9 cellular contexts compared by ENCODE assay signal in genomic region chr1:156491151-156491949, GRCh38. TPM values are rescaled to one million over a fixed set of nuclear protein-coding genes. Genes with fewer than 3 reads are reported as not detected.
DNase-seq lines count a peak whose midpoint lies in the region; ATAC-seq and TF ChIP-seq lines count a peak whose summit lies in the region.
"Had no signal": no experiment of that assay in that cellular context is flagged by ENCODE, and none has a peak within 500 bp of the region (broad histone marks: within the 10 kb centered on the region; RNA-seq: fewer than 3 reads in every experiment).

No MANE protein-coding gene starts in this region.

- H3K4me3 Mint-ChIP-seq in CD8-positive, alpha-beta T cell = peak overlapping the region; percentile 63
- H3K4me3 Mint-ChIP-seq in IgD-negative memory B cell = peak overlapping the region; percentile 78 to 97 (median 86)
- H3K4me3 Mint-ChIP-seq in brain = peak overlapping the region; percentile 41 to 81 (median 77)

- H3K9me3 ChIP-seq in CD8-positive, alpha-beta T cell (ENCODE audit: low read length) = no peaks in the 10 kb centered on the region
- H3K9me3 ChIP-seq in neural cell (ENCODE audit: low read length) = no peaks in the 10 kb centered on the region

- H3K9me2 ChIP-seq in neural cell (ENCODE audit: insufficient read depth, low read length) = no peaks in the 10 kb centered on the region

- TF ChIP-seq RAD21 in neural cell (conservative IDR thresholded peaks at IDR 0.05) = no peak

- H3K4me2 ChIP-seq in neural cell (ENCODE audit: low read length) = no peak overlapping the region

- peak overlapping the region; percentile 2 for H3K27ac ChIP-seq in CD8-positive, alpha-beta T cell (ENCODE audit: low read depth, low read length)
- peak overlapping the region; percentile 94 for H3K27ac ChIP-seq in neural cell (ENCODE audit: low read length)

- no peaks in the 10 kb centered on the region for H3K27me3 Mint-ChIP-seq in CD8-positive, alpha-beta T cell (ENCODE audit: low read depth)
- H3K27me3 Mint-ChIP-seq in IgD-negative memory B cell (no peaks in the 10 kb centered on the region), brain (no peaks in the 10 kb centered on the region)

- H4K20me1 ChIP-seq in neural cell (ENCODE audit: insufficient read depth) = no peaks in the 10 kb centered on the region

- no peak for DNase-seq in CD8-positive, alpha-beta T cell
- DNase-seq: cerebellar nuclear complex had no signal

- H2AFZ ChIP-seq in neural cell (ENCODE audit: low read depth, low read length) = no peak overlapping the region

- H3K9ac ChIP-seq in neural cell (ENCODE audit: low read length) = no peak overlapping the region

- no peak for TF ChIP-seq EP300 in neural cell (conservative IDR thresholded peaks at IDR 0.05; ENCODE audit: poor library complexity, severe bottlenecking)

- intact Hi-C loops in CD8-positive, alpha-beta T cell (cut with DNase I, micrococcal nuclease) = loop anchor here in 1 of 2 experiments (5.0 kb wide), 1 partner anchor 36 kb away; no protein-coding TSS in a partner anchor

- no peak for TF ChIP-seq CTCF in CD8-positive, alpha-beta T cell (IDR thresholded peaks at IDR 0.05)
- TF ChIP-seq CTCF in brain (conservative IDR thresholded peaks at IDR 0.05) (no peak), neural cell (IDR thresholded peaks at IDR 0.05; ENCODE audit: poor library complexity, severe bottlenecking) (no peak)

- CTCF ChIA-PET in CD8-positive, alpha-beta T cell (lab: Charles Lee) = interaction anchor here (1.1 to 4.9 kb wide), 5 partner anchors 9 to 105 kb away, joined by 3 to 42 read pairs (median 13); partner anchors contain the start of gene MEF2D

- peaks cover 8% of the 10 kb centered on the region for H3F3A ChIP-seq in neural cell (ENCODE audit: insufficient read depth, low read length, poor library complexity, severe bottlenecking)

- no peak for ATAC-seq in CD8-positive, alpha-beta T cell
- ATAC-seq in HG02840 (IDR thresholded peaks at IDR 0.05; ENCODE audit: low FRiP score, unreplicated experiment) = no peak
- no peak for ATAC-seq in HG03135 (IDR thresholded peaks at IDR 0.05; ENCODE audit: unreplicated experiment)
- no peak for ATAC-seq in GM19455 (IDR thresholded peaks at IDR 0.05; ENCODE audit: unreplicated experiment)
- ATAC-seq in GM21576 (IDR thresholded peaks at IDR 0.05; ENCODE audit: unreplicated experiment) = no peak

- peaks cover 100% of the 10 kb centered on the region for H3K4me1 ChIP-seq in CD8-positive, alpha-beta T cell (ENCODE audit: insufficient read depth, low read length)

- H3K27ac Mint-ChIP-seq in CD8-positive, alpha-beta T cell = peak overlapping the region; percentile 93
- peak overlapping the region; percentile 93 to 98 (median 97) for H3K27ac Mint-ChIP-seq in IgD-negative memory B cell
- H3K27ac Mint-ChIP-seq in brain = peak overlapping the region; percentile 82 to 98 (median 97)

- H3K36me3 Mint-ChIP-seq in CD8-positive, alpha-beta T cell = peaks cover 33% of the 10 kb centered on the region
- H3K36me3 Mint-ChIP-seq in IgD-negative memory B cell (peaks cover 1% of the 10 kb centered on the region), brain (peaks cover 14% of the 10 kb centered on the region)

- no peaks in the 10 kb centered on the region for H3K36me3 ChIP-seq in CD8-positive, alpha-beta T cell (ENCODE audit: insufficient read depth, low read length)
- H3K36me3 ChIP-seq in neural cell (ENCODE audit: insufficient read depth, low read length) = no peaks in the 10 kb centered on the region

- peaks cover 100% of the 10 kb centered on the region for H3K4me1 Mint-ChIP-seq in CD8-positive, alpha-beta T cell (ENCODE audit: low read depth)
- H3K4me1 Mint-ChIP-seq in IgD-negative memory B cell = peaks cover 72 to 89% (median 83%) of the 10 kb centered on the region in 3 donors
- peaks cover 100% of the 10 kb centered on the region for H3K4me1 Mint-ChIP-seq in brain

- H3K79me2 ChIP-seq in neural cell (replicated peaks; ENCODE audit: insufficient read depth, low read length) = peaks cover 79% of the 10 kb centered on the region

- H3K4me3 ChIP-seq in CD8-positive, alpha-beta T cell (ENCODE audit: low read depth, low read length) = peak overlapping the region; percentile 9
- H3K4me3 ChIP-seq in neural cell (ENCODE audit: low read length) = no peak overlapping the region

- H3K9me3 Mint-ChIP-seq in CD8-positive, alpha-beta T cell = no peaks in the 10 kb centered on the region
- no peaks in the 10 kb centered on the region for H3K9me3 Mint-ChIP-seq in IgD-negative memory B cell
- H3K9me3 Mint-ChIP-seq in brain = no peaks in the 10 kb centered on the region

- POLR2A ChIA-PET in CD8-positive, alpha-beta T cell (lab: Charles Lee) = interaction anchor here (1.0 to 13.1 kb wide), 5 partner anchors 10 to 91 kb away, joined by 3 to 203 read pairs (median 4); partner anchors contain the start of gene MEF2D

- H3K27me3 ChIP-seq in CD8-positive, alpha-beta T cell (ENCODE audit: insufficient read depth, low read length) = no peaks in the 10 kb centered on the region
- no peaks in the 10 kb centered on the region for H3K27me3 ChIP-seq in neural cell (ENCODE audit: insufficient read depth, low read depth, low read length)

TF ChIP-seq in neural cell, 6 proteins besides CTCF, POLR2A, EP300 and RAD21:
- TF ChIP-seq REST (IDR thresholded peaks at IDR 0.05; ENCODE audit: borderline replicate concordance) (no peak), SMC3 (conservative IDR thresholded peaks at IDR 0.05; ENCODE audit: poor library complexity) (no peak)

RNA-seq across cellular contexts. Expression of gene MEF2D, which starts 9.2 kb away (rescaled TPM):
- 100 to 1,000 TPM; 227 to 230 TPM for total RNA-seq in CD8-positive, alpha-beta T cell
- polyA plus RNA-seq in IgD-negative memory B cell (16.2 TPM), brain (ENCODE audit: insufficient read depth, low read depth, low replicate concordance) (22.7 TPM), neural cell (4.7 and 5.2 TPM in 2 replicates)
- polyA minus RNA-seq in neural cell = 13.4 and 15.4 TPM in 2 replicates
